In the genomic region with DNA sequence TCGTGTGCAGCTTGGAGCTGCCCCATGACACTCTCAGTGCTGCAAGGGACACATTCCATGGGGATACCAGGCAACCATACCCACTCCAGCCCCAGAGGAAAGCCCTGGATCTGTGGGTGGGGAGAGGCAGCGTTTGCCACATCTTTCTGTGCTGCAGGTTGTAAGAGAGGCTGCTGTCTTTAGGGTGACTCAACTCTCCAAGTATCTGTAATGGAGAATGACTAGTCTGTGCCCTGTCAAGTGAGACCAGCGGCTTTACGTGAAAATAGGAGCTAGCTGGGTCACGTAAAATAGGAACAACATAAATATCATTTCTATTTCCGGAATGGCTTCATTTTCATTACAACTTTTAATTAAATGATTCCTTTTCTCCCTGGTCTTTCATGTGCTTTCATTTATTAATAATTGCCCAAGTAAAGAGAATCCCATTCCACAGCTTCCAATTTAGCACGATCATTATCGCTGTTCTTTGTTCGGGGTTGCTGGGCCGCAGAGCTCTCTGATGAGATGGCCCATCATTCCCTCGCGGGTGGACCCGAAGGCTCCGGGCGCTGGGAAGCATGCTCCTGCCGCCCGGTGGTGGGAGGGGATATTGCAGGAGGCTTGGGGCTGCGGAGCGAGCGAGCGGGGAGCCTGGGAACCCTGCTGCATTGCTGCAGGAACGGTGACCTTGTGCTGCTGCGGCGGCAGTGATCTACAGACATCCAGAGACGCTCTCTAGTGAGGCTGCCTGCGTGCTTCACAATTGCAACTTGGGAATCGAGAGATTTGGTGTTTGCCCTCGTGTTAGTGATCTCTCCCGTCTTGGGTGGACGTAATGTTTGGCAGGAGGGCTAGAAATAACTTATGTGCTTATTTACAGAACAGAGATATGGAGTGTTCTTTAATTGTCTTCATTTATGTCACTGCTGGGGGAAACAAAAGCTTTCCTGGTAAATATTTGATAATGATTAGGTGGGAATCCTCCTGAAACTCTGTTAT, we compare ENCODE assay signal across 9 cellular contexts. TPM values are rescaled to one million over a fixed set of nuclear protein-coding genes. Genes with fewer than 3 reads are reported as not detected.
DNase-seq lines count a peak whose midpoint lies in the region; ATAC-seq, FAIRE-seq and TF ChIP-seq lines count a peak whose summit lies in the region.
"Had no signal": no experiment of that assay in that cellular context is flagged by ENCODE, and none has a peak within 500 bp of the region (broad histone marks: within the 10 kb centered on the region; RNA-seq: fewer than 3 reads in every experiment).

No MANE protein-coding gene starts in this region.

- H3K36me3 ChIP-seq in astrocyte (ENCODE audit: insufficient read depth, low read length) (no peaks in the 10 kb centered on the region), smooth muscle cell (ENCODE audit: low read depth) (no peaks in the 10 kb centered on the region)

- no peaks in the 10 kb centered on the region for H3K4me1 ChIP-seq in astrocyte (ENCODE audit: insufficient read depth, low read length)
- H3K4me1 ChIP-seq in smooth muscle cell (ENCODE audit: low read depth): no peaks in the 10 kb centered on the region

- H3K4me1 Mint-ChIP-seq in T-helper 17 cell: peaks cover 7% of the 10 kb centered on the region
- peaks cover 2% of the 10 kb centered on the region for H3K4me1 Mint-ChIP-seq in astrocyte (ENCODE audit: low read depth, unreplicated experiment)

- H2AFZ ChIP-seq in astrocyte (ENCODE audit: low read depth, low read length) (no peak overlapping the region), smooth muscle cell (ENCODE audit: low read depth) (peak overlapping the region; percentile 12)

- H3K9me3 Mint-ChIP-seq in astrocyte (ENCODE audit: unreplicated experiment): peaks cover 3% of the 10 kb centered on the region

- H3K4me3 Mint-ChIP-seq in T-helper 17 cell (peak overlapping the region; percentile 21), astrocyte (ENCODE audit: unreplicated experiment) (peak overlapping the region; percentile 40)

- H3F3A ChIP-seq in smooth muscle cell (ENCODE audit: low read depth): no peaks in the 10 kb centered on the region

- H3K4me2 ChIP-seq in astrocyte (ENCODE audit: low read length): peak overlapping the region; percentile 54
- H3K4me2 ChIP-seq in smooth muscle cell: peak overlapping the region; percentile 75

- H3K79me2 ChIP-seq in astrocyte (ENCODE audit: insufficient read depth, low read length) (no peaks in the 10 kb centered on the region), smooth muscle cell (ENCODE audit: low read depth) (no peaks in the 10 kb centered on the region)

- H3K36me3 Mint-ChIP-seq in T-helper 17 cell (ENCODE audit: low read depth) (no peaks in the 10 kb centered on the region), astrocyte (ENCODE audit: low read depth, unreplicated experiment) (no peaks in the 10 kb centered on the region)

- peaks cover 88% of the 10 kb centered on the region for H3K27me3 Mint-ChIP-seq in T-helper 17 cell
- H3K27me3 Mint-ChIP-seq in astrocyte (ENCODE audit: low read depth, unreplicated experiment): peaks cover 42% of the 10 kb centered on the region

- no peak overlapping the region for H3K27ac Mint-ChIP-seq in T-helper 17 cell
- no peak overlapping the region for H3K27ac Mint-ChIP-seq in astrocyte (ENCODE audit: unreplicated experiment)

- FAIRE-seq in astrocyte (lab: Jason Lieb, UNC): no peak
- FAIRE-seq: G401.6 had no signal

- H3K9me3 ChIP-seq in T-helper 17 cell (ENCODE audit: control insufficient read depth, low read length, poor library complexity, severe bottlenecking) (no peaks in the 10 kb centered on the region), astrocyte (ENCODE audit: insufficient read depth, low read depth, low read length) (no peaks in the 10 kb centered on the region), smooth muscle cell (replicated peaks; ENCODE audit: low read depth) (no peaks in the 10 kb centered on the region)

- H3K27ac ChIP-seq in 22Rv1 (no peak overlapping the region), astrocyte (ENCODE audit: low read depth, low read length) (no peak overlapping the region), smooth muscle cell (ENCODE audit: low read depth) (no peak overlapping the region)

- TF ChIP-seq CTCF in 22Rv1 (IDR thresholded peaks at IDR 0.05) (peak; percentile 97), astrocyte (IDR thresholded peaks at IDR 0.05; ENCODE audit: insufficient read depth, low read depth, low read length) (peak; percentile 62), smooth muscle cell (IDR thresholded peaks at IDR 0.05; ENCODE audit: borderline replicate concordance, insufficient read depth, poor library complexity, severe bottlenecking) (peak; percentile 89)

- peak; percentile 96 for ATAC-seq in GM18502 (IDR thresholded peaks at IDR 0.05; ENCODE audit: poor library complexity, unreplicated experiment)
- peak; percentile 98 for ATAC-seq in HG02885 (IDR thresholded peaks at IDR 0.05; ENCODE audit: poor library complexity, unreplicated experiment)
- peak; percentile 78 for ATAC-seq in T-helper 17 cell

- H4K20me1 ChIP-seq in astrocyte (ENCODE audit: insufficient read depth, low read length): no peaks in the 10 kb centered on the region
- H4K20me1 ChIP-seq in smooth muscle cell (ENCODE audit: low read depth): no peaks in the 10 kb centered on the region

- H3K4me3 ChIP-seq in astrocyte (ENCODE audit: insufficient read depth, low read depth, low read length) (no peak overlapping the region), smooth muscle cell (peak overlapping the region; percentile 26)

- H3K9ac ChIP-seq in astrocyte (ENCODE audit: low read length): no peak overlapping the region
- H3K9ac ChIP-seq in smooth muscle cell (ENCODE audit: low read depth): no peak overlapping the region

- WGBS in smooth muscle cell (ENCODE audit: low lambda C conversion rate): 13% methylated on average over 30 of the region's 30 CpGs

- H3K27me3 ChIP-seq in astrocyte (ENCODE audit: insufficient read depth, low read length) (peaks cover 23% of the 10 kb centered on the region), smooth muscle cell (ENCODE audit: low read depth) (peaks cover 56% of the 10 kb centered on the region)

- peak; percentile 89 for DNase-seq in NCI-H146 (lab: John Stamatoyannopoulos, UW)
- peak; percentile 22 to 47 (median 26) for DNase-seq in T-helper 17 cell
- peak; percentile 17 for DNase-seq in astrocyte (ENCODE audit: low read depth)
- DNase-seq in hippocampal formation (lab: John Stamatoyannopoulos, UW): peak; percentile 54 to 72
- peak; percentile 50 for DNase-seq in smooth muscle cell (lab: John Stamatoyannopoulos, UW; ENCODE audit: unreplicated experiment)

RNA-seq across cellular contexts. Expression of a gene that starts 10.6 kb away (rescaled TPM):
- total RNA-seq in T-helper 17 cell: not detected
- total RNA-seq in astrocyte: not detected in 2 replicates
- not detected in 2 replicates for total RNA-seq in smooth muscle cell
- not detected in 2 replicates for polyA plus RNA-seq in smooth muscle cell

RNA-seq across cellular contexts. Expression of a gene that starts 59.4 kb away (rescaled TPM):
- not detected for total RNA-seq in T-helper 17 cell
- 0.45 TPM in 1 of 2 replicates, not detected in the other for total RNA-seq in astrocyte
- total RNA-seq in smooth muscle cell: 1.4 TPM in 1 of 2 replicates, not detected in the other
- 0.92 TPM in 1 of 2 replicates, not detected in the other for polyA plus RNA-seq in smooth muscle cell

Comparison
In these comparisons a context has a peak if more than half of its experiments do, and no peak if none do; other contexts are left out.
1. DNase-seq: peak in every context shown above with its lines; median percentile 89 in NCI-H146; 63 in hippocampal formation; 50 in smooth muscle cell; 26 in T-helper 17 cell; 17 in astrocyte.